Comparison of ENCODE assay signal across 21 cellular contexts in genomic region chr5:173913686-173914321, GRCh38. TPM values are rescaled to one million over a fixed set of nuclear protein-coding genes. Genes with fewer than 3 reads are reported as not detected.
DNase-seq lines count a peak whose midpoint lies in the region; ATAC-seq, FAIRE-seq and TF ChIP-seq lines count a peak whose summit lies in the region.
"Had no signal": no experiment of that assay in that cellular context is flagged by ENCODE, and none has a peak within 500 bp of the region (broad histone marks: within the 10 kb centered on the region; RNA-seq: fewer than 3 reads in every experiment).

No MANE protein-coding gene starts in this region.

- no peaks in the 10 kb centered on the region for H3K36me3 Mint-ChIP-seq in neural progenitor cell

- no peaks in the 10 kb centered on the region for H3K9me3 Mint-ChIP-seq in neural progenitor cell
- H3K9me3 Mint-ChIP-seq: activated naive CD4-positive, alpha-beta T cell treated with anti-CD3 and anti-CD28 coated beads, Interleukin-2, amount 10 ng/mL, durations not matched to agents 7 days and 5 days; naive thymus-derived CD4-positive, alpha-beta T cell; T-helper 2 cell treated with Interferon-gamma antibody and Interleukin-4, amounts not matched to agents 5 μg/mL and 100 μg/mL, for 36 hours had no signal

- peaks cover 72% of the 10 kb centered on the region for H3K4me1 ChIP-seq in OCI-LY1 (ENCODE audit: insufficient read depth, low read length, severe bottlenecking)
- H3K4me1 ChIP-seq in neural progenitor cell = peaks cover 11% of the 10 kb centered on the region

- H3F3A ChIP-seq in OCI-LY1 (ENCODE audit: insufficient read depth, low read length) (no peaks in the 10 kb centered on the region), neural progenitor cell (ENCODE audit: low read depth) (no peaks in the 10 kb centered on the region)

- H3K27ac Mint-ChIP-seq in neural progenitor cell = no peak overlapping the region
- H3K27ac Mint-ChIP-seq: activated CD4-positive, alpha-beta T cell treated with anti-CD3 and anti-CD28 coated beads for 36 hours; activated naive CD4-positive, alpha-beta T cell treated with anti-CD3 and anti-CD28 coated beads, Interleukin-2, amount 10 ng/mL, durations not matched to agents 7 days and 5 days; T-helper 2 cell treated with Interferon-gamma antibody and Interleukin-4, amounts not matched to agents 5 μg/mL and 100 μg/mL, for 36 hours had no signal

- H3K36me3 ChIP-seq in OCI-LY1 (ENCODE audit: insufficient read depth, low read length) (peaks cover 15% of the 10 kb centered on the region; the same call in 1 of the 2 replicates), neural progenitor cell (no peaks in the 10 kb centered on the region)

- H3K4me3 Mint-ChIP-seq in neural progenitor cell = no peak overlapping the region
- H3K4me3 Mint-ChIP-seq: activated CD4-positive, alpha-beta T cell treated with anti-CD3 and anti-CD28 coated beads for 36 hours; activated naive CD4-positive, alpha-beta T cell treated with anti-CD3 and anti-CD28 coated beads, Interleukin-2, amount 10 ng/mL, durations not matched to agents 7 days and 5 days; naive thymus-derived CD4-positive, alpha-beta T cell; T-helper 2 cell treated with Interferon-gamma antibody and Interleukin-4, amounts not matched to agents 5 μg/mL and 100 μg/mL, for 36 hours had no signal

- TF ChIP-seq CTCF in OCI-LY1 (IDR thresholded peaks at IDR 0.05; ENCODE audit: low read length) (no peak), neural progenitor cell (IDR thresholded peaks at IDR 0.05) (no peak)

- H3K4me3 ChIP-seq in OCI-LY1 (ENCODE audit: low read depth, low read length, poor library complexity, severe bottlenecking) (no peak overlapping the region), neural progenitor cell (no peak overlapping the region)
- H3K4me3 ChIP-seq: lower lobe of right lung, suprapubic skin had no signal

- H3K4me2 ChIP-seq in OCI-LY1 (ENCODE audit: low read length) (no peak overlapping the region), neural progenitor cell (no peak overlapping the region)

- H3K79me2 ChIP-seq in OCI-LY1 (ENCODE audit: insufficient read depth, low read length) (peaks cover 4% of the 10 kb centered on the region), neural progenitor cell (ENCODE audit: low read depth) (peaks cover 7% of the 10 kb centered on the region)

- no peaks in the 10 kb centered on the region for H3K9me3 ChIP-seq in OCI-LY1 (ENCODE audit: low read length)
- H3K9me3 ChIP-seq in neural progenitor cell (ENCODE audit: low read depth) = no peaks in the 10 kb centered on the region
- H3K9me3 ChIP-seq: lower lobe of right lung, suprapubic skin had no signal

- no peak overlapping the region for H2AFZ ChIP-seq in OCI-LY1 (ENCODE audit: low read length)
- H2AFZ ChIP-seq in neural progenitor cell (replicated peaks) = no peak overlapping the region

- H3K9me2 ChIP-seq in OCI-LY1 (ENCODE audit: low read depth, low read length) = no peaks in the 10 kb centered on the region

- DNase-seq in SIG-M5 treated with dmso at 0.1 percent for 504 hours (lab: John Stamatoyannopoulos, UW; ENCODE audit: unreplicated experiment) (peak; percentile 53), SIG-M5 (lab: John Stamatoyannopoulos, UW) (no peak), frontal cortex (ENCODE audit: low spot score in 2 of 2) (no peak), superior temporal gyrus (ENCODE audit: extremely low spot score) (peak; percentile 65), neural progenitor cell (ENCODE audit: low spot score) (no peak)
- DNase-seq in activated CD8-positive, alpha-beta memory T cell treated with anti-CD3 and anti-CD28 coated beads, Interleukin-2, amount 50 U/mL, for 4 hours = no peak
- DNase-seq: activated CD4-positive, alpha-beta T cell treated with anti-CD3 and anti-CD28 coated beads for 36 hours; activated naive CD4-positive, alpha-beta T cell treated with anti-CD3 and anti-CD28 coated beads, Interleukin-2, amount 10 ng/mL, durations not matched to agents 7 days and 5 days; effector memory CD4-positive, alpha-beta T cell; GOT3; lower lobe of right lung; naive thymus-derived CD4-positive, alpha-beta T cell; NCI-H1930; NCI-H524; stimulated activated CD4-positive, alpha-beta T cell treated with anti-CD3 and anti-CD28 coated beads, Interleukin-1b, Interleukin-23, amount 100 ng/mL, for 48 hours had no signal

- H3K27me3 Mint-ChIP-seq in neural progenitor cell (ENCODE audit: insufficient read depth, low read depth) = peaks cover 2% of the 10 kb centered on the region
- H3K27me3 Mint-ChIP-seq: activated CD4-positive, alpha-beta T cell treated with anti-CD3 and anti-CD28 coated beads for 36 hours; activated naive CD4-positive, alpha-beta T cell treated with anti-CD3 and anti-CD28 coated beads, Interleukin-2, amount 10 ng/mL, durations not matched to agents 7 days and 5 days; naive thymus-derived CD4-positive, alpha-beta T cell had no signal

- H3K9ac ChIP-seq in OCI-LY1 (ENCODE audit: low read length) = no peak overlapping the region
- no peak overlapping the region for H3K9ac ChIP-seq in neural progenitor cell

- H3K27me3 ChIP-seq in OCI-LY1 (ENCODE audit: insufficient read depth, low read length) (no peaks in the 10 kb centered on the region), neural progenitor cell (no peaks in the 10 kb centered on the region)
- H3K27me3 ChIP-seq: suprapubic skin had no signal

- ATAC-seq in GM18873 (IDR thresholded peaks at IDR 0.05; ENCODE audit: low FRiP score, unreplicated experiment) = no peak
- ATAC-seq: activated CD4-positive, alpha-beta T cell treated with anti-CD3 and anti-CD28 coated beads for 36 hours; lower lobe of right lung; naive thymus-derived CD4-positive, alpha-beta T cell had no signal

- peak; percentile 37 for FAIRE-seq in frontal cortex (lab: Jason Lieb, UNC)

- H4K20me1 ChIP-seq in OCI-LY1 (ENCODE audit: insufficient read depth, low read length) = no peaks in the 10 kb centered on the region
- H4K20me1 ChIP-seq in neural progenitor cell (ENCODE audit: low read depth) = no peaks in the 10 kb centered on the region

- H3K27ac ChIP-seq in OCI-LY1 (ENCODE audit: low read depth, low read length, poor library complexity, severe bottlenecking) = peak overlapping the region; percentile 30
- H3K27ac ChIP-seq in neural progenitor cell = no peak overlapping the region
- H3K27ac ChIP-seq: 22Rv1, C4-2B, lower lobe of right lung had no signal

- H3K4me1 Mint-ChIP-seq in neural progenitor cell = peaks cover 22% of the 10 kb centered on the region
- H3K4me1 Mint-ChIP-seq: activated CD4-positive, alpha-beta T cell treated with anti-CD3 and anti-CD28 coated beads for 36 hours had no signal

RNA-seq across cellular contexts. Expression of gene CPEB4, which starts 25.7 kb away (rescaled TPM):
- 76.2 TPM for total RNA-seq in frontal cortex
- 8.7 and 12.5 TPM in 2 replicates for total RNA-seq in neural progenitor cell (ENCODE audit: low replicate concordance)

Comparison
In these comparisons a context has a peak if more than half of its experiments do, and no peak if none do; other contexts are left out.
1. DNase-seq: peak in SIG-M5 treated with dmso at 0.1 percent for 504 hours (single experiment) and superior temporal gyrus (single experiment); none in SIG-M5 (single experiment), frontal cortex (0 of 2), activated CD8-positive, alpha-beta memory T cell treated with anti-CD3 and anti-CD28 coated beads, Interleukin-2, amount 50 U/mL, for 4 hours (single experiment) and neural progenitor cell (single experiment).